ENCODE assay signal across 8 cellular contexts in genomic region chr10:102394801-102395676, GRCh38. TPM values are rescaled to one million over a fixed set of nuclear protein-coding genes. Genes with fewer than 3 reads are reported as not detected.
DNase-seq lines count a peak whose midpoint lies in the region; ATAC-seq and TF ChIP-seq lines count a peak whose summit lies in the region.

No MANE protein-coding gene starts in this region.

- DNase-seq in SK-N-DZ (ENCODE audit: low spot score) (peak; percentile 74), stromal cell of bone marrow (ENCODE audit: low read depth) (peak; percentile 79)
- DNase-seq in activated naive CD4-positive, alpha-beta T cell treated with anti-CD3 and anti-CD28 coated beads for 36 hours: peak; percentile 93

- no peaks in the 10 kb centered on the region for H3K27me3 ChIP-seq in BLaER1 treated with 17β-estradiol and CSF1 and Interleukin-3, amounts not matched to agents 10 nM and 100 nM
- H3K27me3 ChIP-seq in HUES64 (ENCODE audit: insufficient read depth, low read length): peaks cover 43% of the 10 kb centered on the region
- no peaks in the 10 kb centered on the region for H3K27me3 ChIP-seq in gastroesophageal sphincter
- H3K27me3 ChIP-seq in neutrophil: peaks cover 26% of the 10 kb centered on the region

- peak; percentile 49 to 59 for TF ChIP-seq POLR2A in gastroesophageal sphincter (IDR thresholded peaks at IDR 0.05)

- peaks cover 39 to 51% (median 48%) of the 10 kb centered on the region in 10 experiments for H3K4me1 ChIP-seq in BLaER1 treated with 17β-estradiol and CSF1 and Interleukin-3, amounts not matched to agents 10 nM and 100 nM
- peaks cover 17% of the 10 kb centered on the region; the same call in 1 of the 2 replicates for H3K4me1 ChIP-seq in HUES64 (ENCODE audit: insufficient read depth, low read length)
- H3K4me1 ChIP-seq in gastroesophageal sphincter: peaks cover 0 to 62% (median 29%) of the 10 kb centered on the region in 3 donors
- peaks cover 38 to 42% of the 10 kb centered on the region in 2 experiments for H3K4me1 ChIP-seq in neutrophil (ENCODE audit: control insufficient read depth in 1 of 2, insufficient read depth in 1 of 2, low read depth in 1 of 2, low read length in 1 of 2)

- peaks cover 49% of the 10 kb centered on the region for H3K36me3 Mint-ChIP-seq in activated naive CD4-positive, alpha-beta T cell treated with anti-CD3 and anti-CD28 coated beads for 36 hours (ENCODE audit: low read depth)

- H3K36me3 ChIP-seq in BLaER1 treated with 17β-estradiol and CSF1 and Interleukin-3, amounts not matched to agents 10 nM and 100 nM: peaks cover 4 to 32% (median 17%) of the 10 kb centered on the region in 11 experiments; a peak in 17 of 22 replicates
- H3K36me3 ChIP-seq in HUES64 (ENCODE audit: insufficient read depth, low read length) (0 out of 2 replicates have a peak, but pooled peaks cover 4% of the 10 kb centered on the region), gastroesophageal sphincter (peaks cover 0 to 22% of the 10 kb centered on the region in 2 donors), neutrophil (peaks cover 37% of the 10 kb centered on the region)

- H3K27ac ChIP-seq in BLaER1 treated with 17β-estradiol and CSF1 and Interleukin-3, amounts not matched to agents 10 nM and 100 nM: peak overlapping the region; percentile 74 to 97 (median 88)
- H3K27ac ChIP-seq in HUES64 (ENCODE audit: low read depth, low read length) (no peak overlapping the region), gastroesophageal sphincter (peak overlapping the region; percentile 86 to 98 (median 94)), neutrophil (peak overlapping the region; percentile 97)

- CTCF ChIA-PET in activated naive CD4-positive, alpha-beta T cell treated with anti-CD3 and anti-CD28 coated beads for 36 hours (lab: Charles Lee): interaction anchor here (0.8 to 5.0 kb wide), 10 partner anchors 10 to 189 kb away, joined by 3 to 46 read pairs (median 6); partner anchors contain the start of genes C10orf95 and FBXL15

- H3K4me2 ChIP-seq in BLaER1 treated with 17β-estradiol and CSF1 and Interleukin-3, amounts not matched to agents 10 nM and 100 nM: peak overlapping the region; percentile 86 to 100 (median 98)

- H3K4me3 ChIP-seq in BLaER1 treated with 17β-estradiol and CSF1 and Interleukin-3, amounts not matched to agents 10 nM and 100 nM: peak overlapping the region; percentile 64 to 91 (median 76)
- peak overlapping the region; percentile 74 for H3K4me3 ChIP-seq in HUES64 (ENCODE audit: low read length)
- peak overlapping the region; percentile 48 to 73 for H3K4me3 ChIP-seq in gastroesophageal sphincter
- H3K4me3 ChIP-seq in neutrophil (ENCODE audit: low read depth in 1 of 2, low read length in 1 of 2): peak overlapping the region; percentile 85 to 99

- peak overlapping the region; percentile 78 to 97 (median 86) for H3K9ac ChIP-seq in BLaER1 treated with 17β-estradiol and CSF1 and Interleukin-3, amounts not matched to agents 10 nM and 100 nM
- no peak overlapping the region; the same call in 1 of the 2 replicates for H3K9ac ChIP-seq in HUES64 (ENCODE audit: low read depth, low read length)

- no peak for TF ChIP-seq EP300 in gastroesophageal sphincter (IDR thresholded peaks at IDR 0.05)

- H3K27me3 Mint-ChIP-seq in activated naive CD4-positive, alpha-beta T cell treated with anti-CD3 and anti-CD28 coated beads for 36 hours (ENCODE audit: low read depth): no peaks in the 10 kb centered on the region

- H3K9me3 ChIP-seq in BLaER1 treated with 17β-estradiol and CSF1 and Interleukin-3, amounts not matched to agents 10 nM and 100 nM (replicated peaks in 1 of 11): no peaks in the 10 kb centered on the region
- H3K9me3 ChIP-seq in HUES64 (ENCODE audit: insufficient read depth, low read depth, low read length) (no peaks in the 10 kb centered on the region), gastroesophageal sphincter (no peaks in the 10 kb centered on the region), neutrophil (no peaks in the 10 kb centered on the region)

- intact Hi-C loops in activated naive CD4-positive, alpha-beta T cell treated with anti-CD3 and anti-CD28 coated beads for 36 hours (cut with micrococcal nuclease): loop anchor here (1.0 to 5.0 kb wide), 17 partner anchors 14 to 348 kb away; partner anchors contain the start of genes ACTR1A, CUEDC2, GBF1 and NOLC1

- H3K9me3 Mint-ChIP-seq in activated naive CD4-positive, alpha-beta T cell treated with anti-CD3 and anti-CD28 coated beads for 36 hours: no peaks in the 10 kb centered on the region

- WGBS in HUES64: under 1% methylated on average over 53 of the region's 55 CpGs
- 0% methylated on average over 1 to 11 of the region's 55 CpGs for WGBS in gastroesophageal sphincter (ENCODE audit: low coverage in 1 of 2), 2 donors

- TF ChIP-seq CTCF in gastroesophageal sphincter (IDR thresholded peaks at IDR 0.05) (peak in 1 of 4 experiments; percentile 1), neutrophil (IDR thresholded peaks at IDR 0.05) (peak; percentile 37)

- H3K4me3 Mint-ChIP-seq in activated naive CD4-positive, alpha-beta T cell treated with anti-CD3 and anti-CD28 coated beads for 36 hours: peak overlapping the region; percentile 87

- peaks cover 51% of the 10 kb centered on the region for H3K4me1 Mint-ChIP-seq in activated naive CD4-positive, alpha-beta T cell treated with anti-CD3 and anti-CD28 coated beads for 36 hours (ENCODE audit: low read depth)

- ATAC-seq in GM19395 (IDR thresholded peaks at IDR 0.05; ENCODE audit: unreplicated experiment): peak; percentile 25
- peak; percentile 72 for ATAC-seq in gastroesophageal sphincter

- H4K20me1 ChIP-seq in BLaER1 treated with 17β-estradiol and CSF1 and Interleukin-3, amounts not matched to agents 10 nM and 100 nM: peaks cover 0 to 36% (median 19%) of the 10 kb centered on the region in 11 experiments; a peak in 15 of 22 replicates

- peak overlapping the region; percentile 99 for H3K27ac Mint-ChIP-seq in activated naive CD4-positive, alpha-beta T cell treated with anti-CD3 and anti-CD28 coated beads for 36 hours

RNA-seq across cellular contexts. Expression of gene NFKB2, which starts 0.5 kb away (rescaled TPM):
- 11.4 TPM for polyA plus RNA-seq in HUES64 (2013, experiment 1 of 2)
- polyA plus RNA-seq in HUES64 (2013, experiment 2 of 2): 16.7 TPM
- polyA plus RNA-seq in SK-N-DZ (2014; cell fraction: cytosol; rRNA removed): 6.1 and 9.8 TPM in 2 replicates
- polyA plus RNA-seq in SK-N-DZ (2014; cell fraction: nucleus; rRNA removed): 13.4 and 19.5 TPM in 2 replicates
- total RNA-seq in activated naive CD4-positive, alpha-beta T cell treated with anti-CD3 and anti-CD28 coated beads for 36 hours: 100 to 1,000 TPM; 328 to 345 TPM
- total RNA-seq in gastroesophageal sphincter: 10 to 100 TPM; 20.5 to 31.6 (median 24.8) TPM

RNA-seq across cellular contexts. Expression of gene PSD, which starts 23.5 kb away (rescaled TPM):
- 3.9 TPM for polyA plus RNA-seq in HUES64 (2013, experiment 1 of 2)
- 9.3 TPM for polyA plus RNA-seq in HUES64 (2013, experiment 2 of 2)
- 19.2 and 20.4 TPM in 2 replicates for polyA plus RNA-seq in SK-N-DZ (2014; cell fraction: cytosol; rRNA removed)
- 90.7 and 104 TPM in 2 replicates for polyA plus RNA-seq in SK-N-DZ (2014; cell fraction: nucleus; rRNA removed)
- 1 to 10 TPM; 6.2 to 7.2 TPM for total RNA-seq in activated naive CD4-positive, alpha-beta T cell treated with anti-CD3 and anti-CD28 coated beads for 36 hours
- 100 to 1,000 TPM in 1 of 4 donors, 10 to 100 TPM in 3; 28.6 to 195 (median 41.4) TPM for total RNA-seq in gastroesophageal sphincter

RNA-seq across cellular contexts. Expression of gene FBXL15, which starts 25.6 kb away (rescaled TPM):
- 9.0 TPM for polyA plus RNA-seq in HUES64 (2013, experiment 1 of 2)
- polyA plus RNA-seq in HUES64 (2013, experiment 2 of 2): 7.9 TPM
- polyA plus RNA-seq in SK-N-DZ (2014; cell fraction: cytosol; rRNA removed): 34.1 and 42.6 TPM in 2 replicates
- 47.1 and 53.0 TPM in 2 replicates for polyA plus RNA-seq in SK-N-DZ (2014; cell fraction: nucleus; rRNA removed)
- total RNA-seq in activated naive CD4-positive, alpha-beta T cell treated with anti-CD3 and anti-CD28 coated beads for 36 hours: 10 to 100 TPM in 1 of 2 experiments, 1 to 10 TPM in 1; 9.9 to 10.8 TPM
- total RNA-seq in gastroesophageal sphincter: 10 to 100 TPM; 18.6 to 41.9 (median 26.1) TPM

RNA-seq across cellular contexts. Expression of gene CUEDC2, which starts 37.3 kb away (rescaled TPM):
- polyA plus RNA-seq in HUES64 (2013, experiment 1 of 2): 42.7 TPM
- 56.5 TPM for polyA plus RNA-seq in HUES64 (2013, experiment 2 of 2)
- polyA plus RNA-seq in SK-N-DZ (2014; cell fraction: cytosol; rRNA removed): 130 and 171 TPM in 2 replicates
- 127 and 172 TPM in 2 replicates for polyA plus RNA-seq in SK-N-DZ (2014; cell fraction: nucleus; rRNA removed)
- total RNA-seq in activated naive CD4-positive, alpha-beta T cell treated with anti-CD3 and anti-CD28 coated beads for 36 hours: 10 to 100 TPM; 63.3 to 64.4 TPM
- total RNA-seq in gastroesophageal sphincter: 10 to 100 TPM; 61.4 to 84.3 (median 67.5) TPM

RNA-seq across cellular contexts. Expression of gene C10orf95, which starts 56.3 kb away (rescaled TPM):
- 0.15 TPM for polyA plus RNA-seq in HUES64 (2013, experiment 1 of 2)
- polyA plus RNA-seq in HUES64 (2013, experiment 2 of 2): 0.44 TPM
- not detected in 2 replicates for polyA plus RNA-seq in SK-N-DZ (2014; cell fraction: cytosol; rRNA removed)
- polyA plus RNA-seq in SK-N-DZ (2014; cell fraction: nucleus; rRNA removed): not detected in 2 replicates
- total RNA-seq in activated naive CD4-positive, alpha-beta T cell treated with anti-CD3 and anti-CD28 coated beads for 36 hours: under 1 TPM; 0.14 to 0.15 TPM
- not detected for total RNA-seq in gastroesophageal sphincter

Comparison
In these comparisons a context has a peak if more than half of its experiments do, and no peak if none do; other contexts are left out.
1. RNA of gene NFKB2, which starts 0.5 kb away (total RNA-seq): 328 to 345 TPM in activated naive CD4-positive, alpha-beta T cell treated with anti-CD3 and anti-CD28 coated beads for 36 hours; 20.5 to 31.6 TPM in gastroesophageal sphincter; every median in the first group is over 10 times any median in the second.
2. Peak in every context shown above with its lines, with median percentiles within 50 percentile points of each other: H3K4me3 ChIP-seq and DNase-seq.